In the genomic region with DNA sequence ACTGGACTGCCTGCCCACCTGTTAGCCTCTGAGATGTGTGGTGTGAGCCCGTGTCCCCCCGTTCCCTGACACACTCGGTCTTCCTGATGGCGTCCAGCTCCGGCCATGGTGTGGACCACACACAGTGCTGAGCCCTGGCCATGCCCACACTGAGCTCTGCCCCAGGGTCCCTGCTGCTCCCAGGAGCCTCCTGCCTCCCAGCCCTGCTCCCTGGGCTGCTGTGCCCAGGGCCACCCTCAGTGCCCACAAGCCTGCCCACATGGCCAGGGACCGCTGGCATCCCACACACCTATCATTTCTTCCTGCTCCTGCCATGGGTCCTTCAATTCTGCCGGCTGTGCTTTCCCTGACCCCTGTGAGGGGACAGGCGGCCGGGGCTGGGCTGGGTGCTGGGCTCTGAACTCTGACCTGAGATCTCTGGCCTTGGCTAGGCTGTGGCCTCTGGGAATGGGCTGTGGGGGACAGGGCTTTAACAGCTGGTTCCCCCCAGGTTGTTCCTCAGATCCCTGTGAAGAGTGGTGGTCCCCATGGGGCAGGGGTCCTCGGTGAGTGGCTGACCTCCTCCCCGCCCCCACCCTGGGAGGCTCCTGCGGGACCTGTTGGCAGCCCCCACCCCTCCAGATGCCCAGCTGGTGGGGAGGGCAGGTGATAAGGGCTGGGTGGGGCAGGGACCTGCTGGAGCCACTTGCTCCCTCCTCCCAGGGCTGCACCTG, we compare ENCODE assay signal across 17 cellular contexts. TPM values are rescaled to one million over a fixed set of nuclear protein-coding genes. Genes with fewer than 3 reads are reported as not detected.
DNase-seq lines count a peak whose midpoint lies in the region; ATAC-seq, FAIRE-seq and TF ChIP-seq lines count a peak whose summit lies in the region.
"Had no signal": no experiment of that assay in that cellular context is flagged by ENCODE, and none has a peak within 500 bp of the region (broad histone marks: within the 10 kb centered on the region; RNA-seq: fewer than 3 reads in every experiment).

No MANE protein-coding gene starts in this region.

- H3K36me3 ChIP-seq in GM12878 (ENCODE audit: control insufficient read depth in 2 of 2, insufficient read depth in 2 of 2, low read length in 1 of 2): peaks cover 9 to 23% of the 10 kb centered on the region in 2 experiments; a peak in 3 of 4 replicates
- H3K36me3 ChIP-seq in breast epithelium: no peaks in the 10 kb centered on the region

- in situ Hi-C loops in GM12878 (cut with MboI): no loop called here

- H3K27ac ChIP-seq in GM12878 (ENCODE audit: control insufficient read depth, insufficient read depth) (no peak overlapping the region), breast epithelium (no peak overlapping the region)

- H3K4me3 ChIP-seq in GM12878: no peak overlapping the region
- no peak overlapping the region for H3K4me3 ChIP-seq in breast epithelium
- H3K4me3 ChIP-seq: K562 had no signal

- no peaks in the 10 kb centered on the region for H3K9me3 Mint-ChIP-seq in natural killer cell treated with Interleukin-12 subunit alpha and Interleukin-12 subunit beta and Interleukin-15 and Interleukin-18, amount 100 ng/mL, for 72 hours
- no peaks in the 10 kb centered on the region for H3K9me3 Mint-ChIP-seq in natural killer cell
- no peaks in the 10 kb centered on the region for H3K9me3 Mint-ChIP-seq in memory B cell

- H3K27me3 ChIP-seq in GM12878 (replicated peaks in 1 of 2; ENCODE audit: control insufficient read depth in 2 of 2, insufficient read depth in 2 of 2, low read length in 1 of 2): no peaks in the 10 kb centered on the region
- H3K27me3 ChIP-seq in breast epithelium: no peaks in the 10 kb centered on the region

- POLR2A ChIA-PET in GM12878 (lab: Charles Lee) (no interaction called here), GM10248 (lab: Yijun Ruan, JAX) (no interaction called here)

- H3K4me2 ChIP-seq in GM12878 (ENCODE audit: control insufficient read depth, insufficient read depth): no peak overlapping the region

- no peaks in the 10 kb centered on the region for H3K36me3 Mint-ChIP-seq in natural killer cell treated with Interleukin-12 subunit alpha and Interleukin-12 subunit beta and Interleukin-15 and Interleukin-18, amount 100 ng/mL, for 72 hours
- no peaks in the 10 kb centered on the region for H3K36me3 Mint-ChIP-seq in natural killer cell
- H3K36me3 Mint-ChIP-seq in memory B cell: peaks cover 17% of the 10 kb centered on the region

- H3K4me1 ChIP-seq in GM12878 (ENCODE audit: control insufficient read depth, insufficient read depth, low read length) (peaks cover 9% of the 10 kb centered on the region), breast epithelium (peaks cover 0 to 7% of the 10 kb centered on the region in 2 donors)

- H3K4me1 Mint-ChIP-seq in natural killer cell treated with Interleukin-12 subunit alpha and Interleukin-12 subunit beta and Interleukin-15 and Interleukin-18, amount 100 ng/mL, for 72 hours (ENCODE audit: low read depth in 2 of 2): peaks cover 8 to 17% of the 10 kb centered on the region in 2 donors
- H3K4me1 Mint-ChIP-seq in natural killer cell (peaks cover 10 to 18% of the 10 kb centered on the region in 2 donors), memory B cell (peaks cover 16% of the 10 kb centered on the region)

- H3K9ac ChIP-seq in GM12878 (ENCODE audit: control insufficient read depth, insufficient read depth, low read length): no peak overlapping the region

- TF ChIP-seq CTCF in natural killer cell (IDR thresholded peaks at IDR 0.05): no peak
- TF ChIP-seq CTCF in GM12878 (IDR thresholded peaks at IDR 0.05 in 2 of 3, conservative IDR thresholded peaks at IDR 0.05 in 1 of 3; ENCODE audit: control insufficient read depth in 2 of 3, extremely low read depth in 1 of 3, insufficient read depth in 1 of 3, low read depth in 3 of 3, low read length in 3 of 3): no peak
- TF ChIP-seq CTCF in breast epithelium (IDR thresholded peaks at IDR 0.05): no peak
- TF ChIP-seq CTCF in GM10248 (IDR thresholded peaks at IDR 0.05; ENCODE audit: control extremely low read depth, extremely low read depth, low read depth, missing control alignments): no peak

- no peak overlapping the region for H3K4me3 Mint-ChIP-seq in natural killer cell treated with Interleukin-12 subunit alpha and Interleukin-12 subunit beta and Interleukin-15 and Interleukin-18, amount 100 ng/mL, for 72 hours
- H3K4me3 Mint-ChIP-seq in natural killer cell: no peak overlapping the region
- H3K4me3 Mint-ChIP-seq in memory B cell: no peak overlapping the region

- no peak for ATAC-seq in natural killer cell treated with Interleukin-12 subunit alpha and Interleukin-12 subunit beta and Interleukin-15 and Interleukin-18, amount 100 ng/mL, for 72 hours
- ATAC-seq in natural killer cell (no peak), GM12878 (no peak), memory B cell (ENCODE audit: low read depth) (no peak)
- ATAC-seq: K562, PC-3 had no signal

- H3K9me3 ChIP-seq in GM12878 (replicated peaks; ENCODE audit: control insufficient read depth, insufficient read depth, low read length) (no peaks in the 10 kb centered on the region), breast epithelium (no peaks in the 10 kb centered on the region)

- WGBS in GM12878 (ENCODE audit: insufficient coverage, insufficient replicate concordance, low lambda C conversion rate, missing lambda C conversion rate): 93% methylated on average over 10 of the region's 12 CpGs

- FAIRE-seq in GM12878 (lab: Jason Lieb, UNC): no peak
- FAIRE-seq: D721Med, K562 had no signal

- SMC1A ChIA-PET in GM12878 (lab: Charles Lee; ENCODE audit: uncharacterized antibody, unreplicated experiment): no interaction called here

- TF ChIP-seq POLR2A in GM12878 (IDR thresholded peaks at IDR 0.05; ENCODE audit: low read depth, low read length) (peak; percentile 23; the same call in 1 of the 2 replicates), breast epithelium (IDR thresholded peaks at IDR 0.05) (no peak)

- TF ChIP-seq RAD21 in GM12878 (IDR thresholded peaks at IDR 0.05; ENCODE audit: insufficient read depth, low read depth, low read length): no peak

- no peaks in the 10 kb centered on the region for H3K27me3 Mint-ChIP-seq in natural killer cell treated with Interleukin-12 subunit alpha and Interleukin-12 subunit beta and Interleukin-15 and Interleukin-18, amount 100 ng/mL, for 72 hours
- H3K27me3 Mint-ChIP-seq in natural killer cell (ENCODE audit: low read depth in 2 of 2) (no peaks in the 10 kb centered on the region), memory B cell (no peaks in the 10 kb centered on the region)
- H3K27me3 Mint-ChIP-seq: CD4-positive, alpha-beta memory T cell had no signal

- no TSS peak for BruUV-seq in GM12878 (replicated peaks; lab: Mats Ljungman, UMichigan)

- no peak overlapping the region for H2AFZ ChIP-seq in GM12878 (ENCODE audit: control insufficient read depth, low read depth, low read length)

- intact Hi-C loops in natural killer cell (cut with micrococcal nuclease): no loop called here
- intact Hi-C loops in GM12878 (cut with micrococcal nuclease; ENCODE audit: unreplicated experiment): no loop called here
- intact Hi-C loops in breast epithelium (cut with DNase I; ENCODE audit: low total_unique reads): no loop called here

- CTCF ChIA-PET in GM12878 (lab: Yijun Ruan, JAX): no interaction called here
- CTCF ChIA-PET in GM10248 (lab: Yijun Ruan, JAX): no interaction called here

- H4K20me1 ChIP-seq in GM12878 (ENCODE audit: control insufficient read depth, insufficient read depth): no peaks in the 10 kb centered on the region

- H3K27ac Mint-ChIP-seq in natural killer cell treated with Interleukin-12 subunit alpha and Interleukin-12 subunit beta and Interleukin-15 and Interleukin-18, amount 100 ng/mL, for 72 hours: no peak overlapping the region
- H3K27ac Mint-ChIP-seq in natural killer cell: peak overlapping the region in 1 of 2 donors; percentile 35
- H3K27ac Mint-ChIP-seq in memory B cell: peak overlapping the region; percentile 53

- DNase-seq in natural killer cell treated with Interleukin-12 subunit alpha and Interleukin-12 subunit beta and Interleukin-15 and Interleukin-18, amount 100 ng/mL, for 72 hours (ENCODE audit: low spot score): peak; percentile 58
- DNase-seq in natural killer cell (no peak), GM12878 (ENCODE audit: low read depth, low spot score) (no peak), memory B cell (ENCODE audit: low spot score in 2 of 2) (peak in 1 of 2 donors; percentile 3), NCI-H1105 (lab: John Stamatoyannopoulos, UW) (no peak), breast epithelium (ENCODE audit: low spot score in 2 of 2) (no peak), GM10248 (ENCODE audit: extremely low spot score) (no peak)
- DNase-seq: DMS79, GOT3, NCI-H1436 treated with DMSO at 0.1 percent for 48 hours, NCI-H2029 treated with DMSO at 0.1 percent for 48 hours, NCI-H510A, NCI-H774, PC-3 had no signal

- no peak for TF ChIP-seq EP300 in GM12878 (IDR thresholded peaks at IDR 0.05; ENCODE audit: borderline replicate concordance in 1 of 2, control insufficient read depth in 1 of 2, low read depth in 2 of 2, low read length in 2 of 2)

- RAD21 ChIA-PET in GM12878 (lab: Charles Lee; ENCODE audit: unreplicated experiment): no interaction called here

- no peaks in the 10 kb centered on the region for H3K79me2 ChIP-seq in GM12878 (ENCODE audit: control insufficient read depth, insufficient read depth, low read length)

RNA-seq across cellular contexts. Expression of a gene that starts 4.0 kb away (rescaled TPM):
- total RNA-seq in natural killer cell treated with Interleukin-12 subunit alpha and Interleukin-12 subunit beta and Interleukin-15 and Interleukin-18, amount 100 ng/mL, for 72 hours: not detected
- total RNA-seq in natural killer cell (under 1 TPM; 0.28 to 0.56 (median 0.45) TPM), GM12878 (2014; rRNA removed) (not detected in 2 replicates), GM12878 (2014; rRNA removed; fragmentation: Illumina TruSeq; extraction: Trizol) (not detected in 2 replicates), GM12878 (2021) (0.15 TPM in 1 of 2 replicates, not detected in the other), breast epithelium (1 to 10 TPM in 2 of 3 donors, not detected in 1; 2.3 to 2.6 TPM)
- 0.98 TPM in 1 of 2 replicates, not detected in the other for total RNA-seq in GM12878 (2013; cell fraction: nucleolus; rRNA removed)
- polyA plus RNA-seq in GM12878 (2011; ENCODE audit: low read depth): not detected
- polyA plus RNA-seq in GM12878 (2011; rRNA removed) (0.05 TPM in 1 of 2 replicates, not detected in the other), GM12878 (2014; fragmentation: Illumina TruSeq; extraction: Trizol) (not detected in 2 replicates), GM12878 (2014; fragmentation: Nextera tagmentation; extraction: Ambion mirVana) (1 to 10 TPM in 1 of 2 experiments, not detected in 1; 1.5 TPM), GM12878 (2014; rRNA removed) (not detected in 2 replicates), GM12878 (2016; fragmentation: Nextera tagmentation; extraction: Ambion mirVana) (1 to 10 TPM; 3.9 to 8.2 TPM)
- 0.13 TPM in 1 of 2 replicates, not detected in the other for polyA plus RNA-seq in GM12878 (2011; cell fraction: cytosol; rRNA removed)
- polyA plus RNA-seq in GM12878 (2011; cell fraction: nucleus; rRNA removed): 0.16 TPM in 1 of 2 replicates, not detected in the other
- polyA plus RNA-seq in GM12878 (2012): 2.8 TPM in 1 of 2 replicates, not detected in the other
- 0.31 TPM in 1 of 2 replicates, not detected in the other for polyA minus RNA-seq in GM12878 (2011; rRNA and poly(A)+ RNA removed)
- not detected in 2 replicates for polyA minus RNA-seq in GM12878 (2011; cell fraction: cytosol; rRNA and poly(A)+ RNA removed)
- 0.36 and 0.96 TPM in 2 replicates for polyA minus RNA-seq in GM12878 (2011; cell fraction: nucleus; rRNA and poly(A)+ RNA removed)
- total RNA-seq: K562, PC-3 had no signal

RNA-seq across cellular contexts. Expression of a gene that starts 7.1 kb away (rescaled TPM):
- 10 to 100 TPM; 34.1 to 63.9 TPM for total RNA-seq in natural killer cell treated with Interleukin-12 subunit alpha and Interleukin-12 subunit beta and Interleukin-15 and Interleukin-18, amount 100 ng/mL, for 72 hours
- 100 to 1,000 TPM; 129 to 162 (median 144) TPM for total RNA-seq in natural killer cell
- 69.9 and 87.2 TPM in 2 replicates for total RNA-seq in GM12878 (2013; cell fraction: nucleolus; rRNA removed)
- total RNA-seq in GM12878 (2014; rRNA removed): 26.3 and 32.2 TPM in 2 replicates
- 8.0 and 8.9 TPM in 2 replicates for total RNA-seq in GM12878 (2014; rRNA removed; fragmentation: Illumina TruSeq; extraction: Trizol)
- total RNA-seq in GM12878 (2021): 35.1 and 41.8 TPM in 2 replicates
- 4.6 TPM for polyA plus RNA-seq in GM12878 (2011; ENCODE audit: low read depth)
- polyA plus RNA-seq in GM12878 (2011; rRNA removed): 3.0 and 5.2 TPM in 2 replicates
- 8.4 and 14.9 TPM in 2 replicates for polyA plus RNA-seq in GM12878 (2011; cell fraction: cytosol; rRNA removed)
- polyA plus RNA-seq in GM12878 (2011; cell fraction: nucleus; rRNA removed): 92.7 and 133 TPM in 2 replicates
- 17.9 and 19.9 TPM in 2 replicates for polyA plus RNA-seq in GM12878 (2012)
- 0.76 and 3.9 TPM in 2 replicates for polyA plus RNA-seq in GM12878 (2014; fragmentation: Illumina TruSeq; extraction: Trizol)
- under 1 TPM in 1 of 2 experiments, not detected in 1; 0.60 TPM for polyA plus RNA-seq in GM12878 (2014; fragmentation: Nextera tagmentation; extraction: Ambion mirVana)
- polyA plus RNA-seq in GM12878 (2014; rRNA removed): 35.6 and 38.4 TPM in 2 replicates
- 10 to 100 TPM; 24.3 to 29.4 TPM for polyA plus RNA-seq in GM12878 (2016; fragmentation: Nextera tagmentation; extraction: Ambion mirVana)
- polyA minus RNA-seq in GM12878 (2011; rRNA and poly(A)+ RNA removed): 3.6 and 13.4 TPM in 2 replicates
- polyA minus RNA-seq in GM12878 (2011; cell fraction: cytosol; rRNA and poly(A)+ RNA removed): 4.2 and 7.5 TPM in 2 replicates
- polyA minus RNA-seq in GM12878 (2011; cell fraction: nucleus; rRNA and poly(A)+ RNA removed): 27.3 and 47.7 TPM in 2 replicates
- total RNA-seq in breast epithelium: 10 to 100 TPM; 27.9 to 57.0 (median 28.2) TPM

RNA-seq across cellular contexts. Expression of a gene that starts 10.6 kb away (rescaled TPM):
- 10 to 100 TPM; 71.3 to 76.8 TPM for total RNA-seq in natural killer cell treated with Interleukin-12 subunit alpha and Interleukin-12 subunit beta and Interleukin-15 and Interleukin-18, amount 100 ng/mL, for 72 hours
- 10 to 100 TPM; 63.1 to 80.7 (median 73.5) TPM for total RNA-seq in natural killer cell
- total RNA-seq in GM12878 (2013; cell fraction: nucleolus; rRNA removed): 62.9 and 66.4 TPM in 2 replicates
- 18.2 and 22.7 TPM in 2 replicates for total RNA-seq in GM12878 (2014; rRNA removed)
- total RNA-seq in GM12878 (2014; rRNA removed; fragmentation: Illumina TruSeq; extraction: Trizol): 15.8 and 18.0 TPM in 2 replicates
- 35.7 and 39.0 TPM in 2 replicates for total RNA-seq in GM12878 (2021)
- polyA plus RNA-seq in GM12878 (2011; ENCODE audit: low read depth): 11.0 TPM
- polyA plus RNA-seq in GM12878 (2011; rRNA removed): 40.1 and 41.3 TPM in 2 replicates
- 30.9 and 33.6 TPM in 2 replicates for polyA plus RNA-seq in GM12878 (2011; cell fraction: cytosol; rRNA removed)
- 45.6 and 48.6 TPM in 2 replicates for polyA plus RNA-seq in GM12878 (2011; cell fraction: nucleus; rRNA removed)
- 15.1 and 19.1 TPM in 2 replicates for polyA plus RNA-seq in GM12878 (2012)
- polyA plus RNA-seq in GM12878 (2014; fragmentation: Illumina TruSeq; extraction: Trizol): 31.6 and 38.5 TPM in 2 replicates
- polyA plus RNA-seq in GM12878 (2014; fragmentation: Nextera tagmentation; extraction: Ambion mirVana): 1 to 10 TPM; 3.9 to 5.2 TPM
- 24.7 and 25.5 TPM in 2 replicates for polyA plus RNA-seq in GM12878 (2014; rRNA removed)
- polyA plus RNA-seq in GM12878 (2016; fragmentation: Nextera tagmentation; extraction: Ambion mirVana): 10 to 100 TPM; 26.3 to 30.8 TPM
- polyA minus RNA-seq in GM12878 (2011; rRNA and poly(A)+ RNA removed): 46.2 and 54.6 TPM in 2 replicates
- polyA minus RNA-seq in GM12878 (2011; cell fraction: cytosol; rRNA and poly(A)+ RNA removed): 11.4 and 16.6 TPM in 2 replicates
- polyA minus RNA-seq in GM12878 (2011; cell fraction: nucleus; rRNA and poly(A)+ RNA removed): 18.3 and 23.6 TPM in 2 replicates
- 10 to 100 TPM; 28.8 to 32.8 (median 29.4) TPM for total RNA-seq in breast epithelium

RNA-seq across cellular contexts. Expression of a gene that starts 13.5 kb away (rescaled TPM):
- 100 to 1,000 TPM; 103 to 146 TPM for total RNA-seq in natural killer cell treated with Interleukin-12 subunit alpha and Interleukin-12 subunit beta and Interleukin-15 and Interleukin-18, amount 100 ng/mL, for 72 hours
- total RNA-seq in natural killer cell: 100 to 1,000 TPM; 183 to 242 (median 217) TPM
- total RNA-seq in GM12878 (2013; cell fraction: nucleolus; rRNA removed): 23.2 and 35.0 TPM in 2 replicates
- 14.0 and 19.1 TPM in 2 replicates for total RNA-seq in GM12878 (2014; rRNA removed)
- total RNA-seq in GM12878 (2014; rRNA removed; fragmentation: Illumina TruSeq; extraction: Trizol): 8.2 and 10.4 TPM in 2 replicates
- 127 and 135 TPM in 2 replicates for total RNA-seq in GM12878 (2021)
- 42.6 TPM for polyA plus RNA-seq in GM12878 (2011; ENCODE audit: low read depth)
- 1.5 and 5.9 TPM in 2 replicates for polyA plus RNA-seq in GM12878 (2011; rRNA removed)
- polyA plus RNA-seq in GM12878 (2011; cell fraction: cytosol; rRNA removed): 17.1 and 29.2 TPM in 2 replicates
- polyA plus RNA-seq in GM12878 (2011; cell fraction: nucleus; rRNA removed): 23.8 and 36.7 TPM in 2 replicates
- 148 and 155 TPM in 2 replicates for polyA plus RNA-seq in GM12878 (2012)
- 8.7 and 17.6 TPM in 2 replicates for polyA plus RNA-seq in GM12878 (2014; fragmentation: Illumina TruSeq; extraction: Trizol)
- 10 to 100 TPM in 1 of 2 experiments, 1 to 10 TPM in 1; 2.4 to 16.5 TPM for polyA plus RNA-seq in GM12878 (2014; fragmentation: Nextera tagmentation; extraction: Ambion mirVana)
- 32.2 and 53.4 TPM in 2 replicates for polyA plus RNA-seq in GM12878 (2014; rRNA removed)
- 100 to 1,000 TPM; 107 to 115 TPM for polyA plus RNA-seq in GM12878 (2016; fragmentation: Nextera tagmentation; extraction: Ambion mirVana)
- polyA minus RNA-seq in GM12878 (2011; rRNA and poly(A)+ RNA removed): 7.2 and 8.9 TPM in 2 replicates
- polyA minus RNA-seq in GM12878 (2011; cell fraction: cytosol; rRNA and poly(A)+ RNA removed): 44.1 and 66.7 TPM in 2 replicates
- 8.8 and 18.3 TPM in 2 replicates for polyA minus RNA-seq in GM12878 (2011; cell fraction: nucleus; rRNA and poly(A)+ RNA removed)
- 10 to 100 TPM; 27.5 to 70.2 (median 45.4) TPM for total RNA-seq in breast epithelium

RNA-seq across cellular contexts. Expression of a gene that starts 52.3 kb away (rescaled TPM):
- total RNA-seq in natural killer cell treated with Interleukin-12 subunit alpha and Interleukin-12 subunit beta and Interleukin-15 and Interleukin-18, amount 100 ng/mL, for 72 hours: 10 to 100 TPM; 22.0 to 39.9 TPM
- 10 to 100 TPM in 2 of 3 donors, 1 to 10 TPM in 1; 7.2 to 13.0 (median 10.9) TPM for total RNA-seq in natural killer cell
- 29.8 and 34.7 TPM in 2 replicates for total RNA-seq in GM12878 (2013; cell fraction: nucleolus; rRNA removed)
- 5.6 and 6.6 TPM in 2 replicates for total RNA-seq in GM12878 (2014; rRNA removed)
- 3.3 and 3.5 TPM in 2 replicates for total RNA-seq in GM12878 (2014; rRNA removed; fragmentation: Illumina TruSeq; extraction: Trizol)
- 7.9 and 9.6 TPM in 2 replicates for total RNA-seq in GM12878 (2021)
- polyA plus RNA-seq in GM12878 (2011; ENCODE audit: low read depth): 1.3 TPM
- 3.4 and 4.3 TPM in 2 replicates for polyA plus RNA-seq in GM12878 (2011; rRNA removed)
- polyA plus RNA-seq in GM12878 (2011; cell fraction: cytosol; rRNA removed): 4.9 and 6.5 TPM in 2 replicates
- polyA plus RNA-seq in GM12878 (2011; cell fraction: nucleus; rRNA removed): 18.3 and 21.2 TPM in 2 replicates
- polyA plus RNA-seq in GM12878 (2012): 2.5 and 2.8 TPM in 2 replicates
- polyA plus RNA-seq in GM12878 (2014; fragmentation: Illumina TruSeq; extraction: Trizol): 2.6 and 2.7 TPM in 2 replicates
- 1 to 10 TPM; 1.1 to 1.5 TPM for polyA plus RNA-seq in GM12878 (2014; fragmentation: Nextera tagmentation; extraction: Ambion mirVana)
- polyA plus RNA-seq in GM12878 (2014; rRNA removed): 5.7 and 6.9 TPM in 2 replicates
- 1 to 10 TPM; 4.6 to 5.8 TPM for polyA plus RNA-seq in GM12878 (2016; fragmentation: Nextera tagmentation; extraction: Ambion mirVana)
- 8.9 and 13.5 TPM in 2 replicates for polyA minus RNA-seq in GM12878 (2011; rRNA and poly(A)+ RNA removed)
- 4.0 and 4.5 TPM in 2 replicates for polyA minus RNA-seq in GM12878 (2011; cell fraction: cytosol; rRNA and poly(A)+ RNA removed)
- polyA minus RNA-seq in GM12878 (2011; cell fraction: nucleus; rRNA and poly(A)+ RNA removed): 5.4 and 9.6 TPM in 2 replicates
- total RNA-seq in breast epithelium: 10 to 100 TPM in 2 of 3 donors, 1 to 10 TPM in 1; 8.8 to 22.0 (median 16.7) TPM
